13 cellular contexts compared by ENCODE assay signal in the genomic region with DNA sequence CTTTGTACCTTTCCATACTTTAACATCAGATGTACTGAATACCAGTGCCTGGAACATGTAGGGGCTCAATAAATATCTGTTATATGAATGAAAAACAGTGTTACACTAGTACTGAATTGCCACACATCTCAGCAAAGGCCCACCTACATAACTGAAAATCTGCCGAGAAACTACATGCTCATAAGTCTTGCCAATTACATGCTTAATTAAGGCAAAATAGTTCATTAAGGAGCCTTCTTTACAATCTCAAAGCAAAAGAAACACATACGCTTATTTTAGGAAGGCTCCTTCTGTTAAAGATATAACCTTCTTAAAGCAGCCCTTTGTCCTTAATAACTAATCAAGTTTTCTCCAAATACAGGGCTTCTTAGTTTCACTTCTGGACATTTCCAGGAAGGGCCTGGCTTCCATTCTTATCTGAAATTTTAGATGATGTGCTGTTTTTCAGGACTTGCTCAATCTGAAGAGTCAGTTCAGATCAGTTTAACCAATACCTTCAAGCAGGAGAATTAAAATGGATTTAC. TPM values are rescaled to one million over a fixed set of nuclear protein-coding genes. Genes with fewer than 3 reads are reported as not detected.
DNase-seq lines count a peak whose midpoint lies in the region; ATAC-seq and TF ChIP-seq lines count a peak whose summit lies in the region.
"Had no signal": no experiment of that assay in that cellular context is flagged by ENCODE, and none has a peak within 500 bp of the region (broad histone marks: within the 10 kb centered on the region; RNA-seq: fewer than 3 reads in every experiment).

No MANE protein-coding gene starts in this region.

- no peaks in the 10 kb centered on the region for H3K27me3 Mint-ChIP-seq in Calu3 (ENCODE audit: unreplicated experiment)
- no peaks in the 10 kb centered on the region for H3K27me3 Mint-ChIP-seq in activated T-cell treated with anti-CD3 and anti-CD28 coated beads, Interleukin-2, amount 50 U/mL, for 24 hours
- H3K27me3 Mint-ChIP-seq: effector memory CD8-positive, alpha-beta T cell had no signal

- TF ChIP-seq POLR2A in gastrocnemius medialis (IDR thresholded peaks at IDR 0.05) = no peak

- in situ Hi-C loops in astrocyte of the spinal cord (cut with HindIII; ENCODE audit: low sequenced_read_pairs) (no loop called here), gastrocnemius medialis (cut with MboI; ENCODE audit: low sequenced_read_pairs in 4 of 4) (no loop called here)

- H3K4me1 ChIP-seq in hepatocyte (ENCODE audit: insufficient read depth) (peaks cover 4% of the 10 kb centered on the region), gastrocnemius medialis (peaks cover 9 to 29% of the 10 kb centered on the region in 2 donors)

- no TSS peak for BruUV-seq in Calu3 (replicated peaks; lab: Mats Ljungman, UMichigan)

- no peaks in the 10 kb centered on the region for H3K27me3 ChIP-seq in hepatocyte
- H3K27me3 ChIP-seq in gastrocnemius medialis = no peaks in the 10 kb centered on the region

- H3K4me1 Mint-ChIP-seq in Calu3 (ENCODE audit: low read depth, unreplicated experiment) = peaks cover 33% of the 10 kb centered on the region
- H3K4me1 Mint-ChIP-seq in activated T-cell treated with anti-CD3 and anti-CD28 coated beads, Interleukin-2, amount 50 U/mL, for 24 hours (ENCODE audit: low read depth) = peaks cover 3% of the 10 kb centered on the region

- H2AFZ ChIP-seq in hepatocyte = peak overlapping the region; percentile 29

- peaks cover 17% of the 10 kb centered on the region for H3K36me3 Mint-ChIP-seq in Calu3 (ENCODE audit: insufficient read depth, unreplicated experiment)
- H3K36me3 Mint-ChIP-seq in activated T-cell treated with anti-CD3 and anti-CD28 coated beads, Interleukin-2, amount 50 U/mL, for 24 hours (ENCODE audit: low read depth) = no peaks in the 10 kb centered on the region

- peak overlapping the region; percentile 83 for H3K27ac Mint-ChIP-seq in Calu3 (ENCODE audit: unreplicated experiment)
- H3K27ac Mint-ChIP-seq in activated T-cell treated with anti-CD3 and anti-CD28 coated beads, Interleukin-2, amount 50 U/mL, for 24 hours = no peak overlapping the region
- H3K27ac Mint-ChIP-seq: effector memory CD8-positive, alpha-beta T cell had no signal

- H3K4me2 ChIP-seq in hepatocyte = peak overlapping the region; percentile 70

- CTCF ChIA-PET in Calu3 (lab: Charles Lee) = interaction anchor here (1.2 kb wide), 1 partner anchor 12 kb away, joined by 8 read pairs; no protein-coding TSS in a partner anchor

- intact Hi-C loops in Calu3 (cut with micrococcal nuclease; ENCODE audit: unreplicated experiment) = no loop called here
- intact Hi-C loops in gastrocnemius medialis (cut with DNase I; ENCODE audit: low total_unique reads) = no loop called here

- H3K27ac ChIP-seq in hepatocyte = peak overlapping the region; percentile 90
- H3K27ac ChIP-seq in gastrocnemius medialis = peak overlapping the region; percentile 64 to 82 (median 74)
- H3K27ac ChIP-seq: VCaP had no signal

- no peaks in the 10 kb centered on the region for H3K9me3 Mint-ChIP-seq in Calu3 (ENCODE audit: low read depth, unreplicated experiment)
- H3K9me3 Mint-ChIP-seq in activated T-cell treated with anti-CD3 and anti-CD28 coated beads, Interleukin-2, amount 50 U/mL, for 24 hours = no peaks in the 10 kb centered on the region
- H3K9me3 Mint-ChIP-seq: effector memory CD8-positive, alpha-beta T cell had no signal

- H3K36me3 ChIP-seq in hepatocyte (replicated peaks; ENCODE audit: insufficient read depth, low read depth) (no peaks in the 10 kb centered on the region), gastrocnemius medialis (no peaks in the 10 kb centered on the region)

- TF ChIP-seq CTCF in Calu3 (IDR thresholded peaks at IDR 0.05; ENCODE audit: unreplicated experiment) (no peak), astrocyte of the spinal cord (IDR thresholded peaks at IDR 0.05; ENCODE audit: low read depth, low read length) (no peak), hepatocyte (IDR thresholded peaks at IDR 0.05; ENCODE audit: poor library complexity) (no peak), gastrocnemius medialis (IDR thresholded peaks at IDR 0.05 in 4 of 5, conservative IDR thresholded peaks at IDR 0.05 in 1 of 5) (no peak)

- peak in 1 of 2 donors; percentile 48 for ATAC-seq in gastrocnemius medialis
- no peak for ATAC-seq in HG02759 (IDR thresholded peaks at IDR 0.05; ENCODE audit: unreplicated experiment)
- ATAC-seq: effector memory CD8-positive, alpha-beta T cell had no signal

- H3K9me3 ChIP-seq in hepatocyte (ENCODE audit: low read depth) (no peaks in the 10 kb centered on the region), gastrocnemius medialis (no peaks in the 10 kb centered on the region)

- H3K4me3 Mint-ChIP-seq in Calu3 (ENCODE audit: low read depth, unreplicated experiment) = peak overlapping the region; percentile 54
- no peak overlapping the region for H3K4me3 Mint-ChIP-seq in activated T-cell treated with anti-CD3 and anti-CD28 coated beads, Interleukin-2, amount 50 U/mL, for 24 hours
- H3K4me3 Mint-ChIP-seq: effector memory CD8-positive, alpha-beta T cell had no signal

- WGBS in hepatocyte (ENCODE audit: low lambda C conversion rate, missing lambda C conversion rate) = 44% methylated on average over 2 of the region's 2 CpGs

- no peaks in the 10 kb centered on the region for H4K20me1 ChIP-seq in hepatocyte (ENCODE audit: insufficient read depth, poor library complexity, severe bottlenecking)

- no peak overlapping the region for H3K4me3 ChIP-seq in astrocyte of the spinal cord (ENCODE audit: low read depth, low read length)
- H3K4me3 ChIP-seq in hepatocyte = no peak overlapping the region
- H3K4me3 ChIP-seq in gastrocnemius medialis = peak overlapping the region; percentile 3 to 37 (median 21)

- peaks cover 55% of the 10 kb centered on the region for H3K79me2 ChIP-seq in hepatocyte

- DNase-seq in Calu3 (no peak), astrocyte of the spinal cord (ENCODE audit: low read depth, low spot score) (peak; percentile 35), hepatocyte (ENCODE audit: low spot score) (no peak), gastrocnemius medialis (no peak), amygdala (lab: John Stamatoyannopoulos, UW) (no peak), NCI-H748 (lab: John Stamatoyannopoulos, UW; ENCODE audit: unreplicated experiment) (no peak)
- no peak for DNase-seq in activated T-cell treated with anti-CD3 and anti-CD28 coated beads, Interleukin-2, amount 50 U/mL, for 24 hours
- DNase-seq: activated gamma-delta T cell; AML-193; effector memory CD8-positive, alpha-beta T cell; NCI-H1417 treated with DMSO at 0.1 percent for 48 hours had no signal

- no peaks in the 10 kb centered on the region for H3K9me2 ChIP-seq in hepatocyte (replicated peaks; ENCODE audit: insufficient read depth)

RNA-seq across cellular contexts. Expression of gene LIMA1, which starts 11.5 kb away (rescaled TPM):
- 48.9 and 67.6 TPM in 2 replicates for total RNA-seq in Calu3 (2022)
- total RNA-seq in hepatocyte = 84.4 and 93.3 TPM in 2 replicates
- 54.8 and 59.7 TPM in 2 replicates for polyA plus RNA-seq in hepatocyte
- 10 to 100 TPM in 1 of 4 donors, 1 to 10 TPM in 3; 7.4 to 24.5 (median 8.8) TPM for total RNA-seq in gastrocnemius medialis

Comparison
In these comparisons a context has a peak if more than half of its experiments do, and no peak if none do; other contexts are left out.
1. H3K4me3 ChIP-seq: peak in gastrocnemius medialis (4 of 4); none in astrocyte of the spinal cord (single experiment) and hepatocyte (single experiment).